ENCODE assay signal across 16 cellular contexts in genomic region chr2:18286897-18287296, GRCh38.
"Had no signal": no experiment of that assay in that cellular context is flagged by ENCODE, and none has a peak within 500 bp of the region (broad histone marks: within the 10 kb centered on the region; RNA-seq: fewer than 3 reads in every experiment).

No MANE protein-coding gene starts in this region.

- H3K36me3 ChIP-seq: esophagus muscularis mucosa, gastroesophageal sphincter, heart left ventricle, left ventricle myocardium inferior, lower lobe of right lung had no signal

- H3K27ac ChIP-seq: coronary artery, dorsolateral prefrontal cortex, esophagus muscularis mucosa, foreskin keratinocyte, gastroesophageal sphincter, heart left ventricle, hepatocyte, left ventricle myocardium inferior, lower lobe of right lung had no signal

- H3K4me3 ChIP-seq: coronary artery, dorsolateral prefrontal cortex, esophagus muscularis mucosa, gastroesophageal sphincter, heart left ventricle, hepatocyte, left ventricle myocardium inferior, lower lobe of right lung, mucosa of descending colon had no signal

- DNase-seq: dermis blood vessel endothelial cell; dorsolateral prefrontal cortex; effector CD4-positive, alpha-beta T cell; effector memory CD4-positive, alpha-beta T cell; foreskin keratinocyte; heart left ventricle; left cardiac atrium; left ventricle myocardium inferior; lower lobe of right lung; mesenchymal stem cell; mucosa of descending colon; naive B cell had no signal

- H3K9me3 ChIP-seq: gastroesophageal sphincter, heart left ventricle, lower lobe of right lung, mucosa of descending colon had no signal

- H3K27me3 ChIP-seq: esophagus muscularis mucosa, foreskin keratinocyte, gastroesophageal sphincter, heart left ventricle, hepatocyte had no signal

- ATAC-seq: foreskin keratinocyte, gastroesophageal sphincter, heart left ventricle, left cardiac atrium, mucosa of descending colon had no signal

- H3K4me1 ChIP-seq: esophagus muscularis mucosa, gastroesophageal sphincter, heart left ventricle, lower lobe of right lung had no signal
